Comparison of ENCODE assay signal across 17 cellular contexts in genomic region chr12:26767116-26767515, GRCh38.
A peak's percentile ranks its signal among the peaks of the same experiment; 100 is the strongest.
DNase-seq lines count a peak whose midpoint lies in the region; ATAC-seq and TF ChIP-seq lines count a peak whose summit lies in the region.
"Had no signal": no experiment of that assay in that cellular context is flagged by ENCODE, and none has a peak within 500 bp of the region (broad histone marks: within the 10 kb centered on the region; RNA-seq: fewer than 3 reads in every experiment).

No MANE protein-coding gene starts in this region.

- H3K27me3 Mint-ChIP-seq in natural killer cell (ENCODE audit: low read depth in 2 of 2): no peaks in the 10 kb centered on the region
- H3K27me3 Mint-ChIP-seq in natural killer cell treated with Interleukin-12 subunit alpha and Interleukin-12 subunit beta and Interleukin-15 and Interleukin-18, amount 100 ng/mL, for 72 hours: no peaks in the 10 kb centered on the region
- H3K27me3 Mint-ChIP-seq: effector memory CD8-positive, alpha-beta T cell had no signal

- peaks cover 4% of the 10 kb centered on the region for H3K36me3 Mint-ChIP-seq in natural killer cell
- peaks cover 8% of the 10 kb centered on the region for H3K36me3 Mint-ChIP-seq in natural killer cell treated with Interleukin-12 subunit alpha and Interleukin-12 subunit beta and Interleukin-15 and Interleukin-18, amount 100 ng/mL, for 72 hours

- TF ChIP-seq EP300 in stomach (IDR thresholded peaks at IDR 0.05): no peak

- peaks cover 1 to 2% of the 10 kb centered on the region in 2 donors for H3K9me3 Mint-ChIP-seq in natural killer cell
- H3K9me3 Mint-ChIP-seq in natural killer cell treated with Interleukin-12 subunit alpha and Interleukin-12 subunit beta and Interleukin-15 and Interleukin-18, amount 100 ng/mL, for 72 hours: no peaks in the 10 kb centered on the region

- intact Hi-C loops in natural killer cell (cut with micrococcal nuclease) (no loop called here), upper lobe of right lung (cut with DNase I) (no loop called here), stomach (cut with DNase I; ENCODE audit: low total_unique reads) (no loop called here), thyroid gland (cut with DNase I) (no loop called here)

- WGBS in stomach, 5 donors: 84 to 96% (median 91%) methylated on average over 1 of the region's 1 CpG
- WGBS in thyroid gland, 2 donors: 75 to 77% methylated on average over 1 of the region's 1 CpG

- TF ChIP-seq CTCF in natural killer cell (IDR thresholded peaks at IDR 0.05): no peak
- TF ChIP-seq CTCF in choroid plexus epithelial cell (conservative IDR thresholded peaks at IDR 0.05; ENCODE audit: low read depth, low read length): peak; percentile 15
- TF ChIP-seq CTCF in upper lobe of right lung (IDR thresholded peaks at IDR 0.05): no peak
- peak in 1 of 7 experiments; percentile 5 for TF ChIP-seq CTCF in stomach (IDR thresholded peaks at IDR 0.05)
- no peak for TF ChIP-seq CTCF in thyroid gland (IDR thresholded peaks at IDR 0.05)

- peaks cover under 1% of the 10 kb centered on the region for H3K9me3 ChIP-seq in upper lobe of right lung
- H3K9me3 ChIP-seq in stomach: peaks cover 0 to 9% (median 2%) of the 10 kb centered on the region in 4 donors
- no peaks in the 10 kb centered on the region for H3K9me3 ChIP-seq in thyroid gland

- peaks cover 31 to 36% of the 10 kb centered on the region in 2 donors for H3K4me1 Mint-ChIP-seq in natural killer cell
- H3K4me1 Mint-ChIP-seq in natural killer cell treated with Interleukin-12 subunit alpha and Interleukin-12 subunit beta and Interleukin-15 and Interleukin-18, amount 100 ng/mL, for 72 hours (ENCODE audit: low read depth in 2 of 2): peaks cover 22 to 23% of the 10 kb centered on the region in 2 donors

- DNase-seq in natural killer cell (no peak), choroid plexus epithelial cell (ENCODE audit: low read depth) (no peak), upper lobe of right lung (no peak), stomach (no peak), thyroid gland (no peak)
- DNase-seq in natural killer cell treated with Interleukin-12 subunit alpha and Interleukin-12 subunit beta and Interleukin-15 and Interleukin-18, amount 100 ng/mL, for 72 hours (ENCODE audit: low spot score): no peak
- DNase-seq: activated CD8-positive, alpha-beta memory T cell treated with anti-CD3 and anti-CD28 coated beads for 24 hours; effector memory CD8-positive, alpha-beta T cell; hypothalamus; midbrain; NCI-H1417; NCI-H345; nucleus accumbens; SHP77 had no signal

- peak overlapping the region; percentile 29 to 35 for H3K27ac Mint-ChIP-seq in natural killer cell
- H3K27ac Mint-ChIP-seq in natural killer cell treated with Interleukin-12 subunit alpha and Interleukin-12 subunit beta and Interleukin-15 and Interleukin-18, amount 100 ng/mL, for 72 hours: no peak overlapping the region
- H3K27ac Mint-ChIP-seq: effector memory CD8-positive, alpha-beta T cell had no signal

- H3K4me3 Mint-ChIP-seq in natural killer cell: no peak overlapping the region
- no peak overlapping the region for H3K4me3 Mint-ChIP-seq in natural killer cell treated with Interleukin-12 subunit alpha and Interleukin-12 subunit beta and Interleukin-15 and Interleukin-18, amount 100 ng/mL, for 72 hours
- H3K4me3 Mint-ChIP-seq: effector memory CD8-positive, alpha-beta T cell had no signal

- H3K4me1 ChIP-seq in upper lobe of right lung (peaks cover 6% of the 10 kb centered on the region), stomach (peaks cover 13 to 32% (median 18%) of the 10 kb centered on the region in 4 donors), thyroid gland (peaks cover 8 to 12% of the 10 kb centered on the region in 2 donors)

- no peaks in the 10 kb centered on the region for H3K36me3 ChIP-seq in upper lobe of right lung
- H3K36me3 ChIP-seq in stomach: no peaks in the 10 kb centered on the region
- no peaks in the 10 kb centered on the region for H3K36me3 ChIP-seq in thyroid gland

- H3K4me3 ChIP-seq in choroid plexus epithelial cell (ENCODE audit: low read depth, low read length) (no peak overlapping the region), upper lobe of right lung (no peak overlapping the region), stomach (no peak overlapping the region), thyroid gland (replicated peaks in 1 of 3) (no peak overlapping the region)

- TF ChIP-seq POLR2A in stomach (IDR thresholded peaks at IDR 0.05): no peak
- TF ChIP-seq POLR2A in thyroid gland (IDR thresholded peaks at IDR 0.05): no peak

- H3K27ac ChIP-seq in upper lobe of right lung: no peak overlapping the region
- no peak overlapping the region for H3K27ac ChIP-seq in stomach
- H3K27ac ChIP-seq in thyroid gland: no peak overlapping the region

- H3K27me3 ChIP-seq in upper lobe of right lung: no peaks in the 10 kb centered on the region
- no peaks in the 10 kb centered on the region for H3K27me3 ChIP-seq in stomach
- H3K27me3 ChIP-seq in thyroid gland: no peaks in the 10 kb centered on the region

- ATAC-seq in natural killer cell: no peak
- no peak for ATAC-seq in natural killer cell treated with Interleukin-12 subunit alpha and Interleukin-12 subunit beta and Interleukin-15 and Interleukin-18, amount 100 ng/mL, for 72 hours
- ATAC-seq in HG03354 (IDR thresholded peaks at IDR 0.05; ENCODE audit: poor library complexity, severe bottlenecking, unreplicated experiment): peak; percentile 46
- ATAC-seq in upper lobe of right lung: peak; percentile 35
- ATAC-seq in GM19023 (IDR thresholded peaks at IDR 0.05; ENCODE audit: unreplicated experiment): no peak
- ATAC-seq: effector memory CD8-positive, alpha-beta T cell; sciatic nerve had no signal

Comparison
In these comparisons a context has a peak if more than half of its experiments do, and no peak if none do; other contexts are left out.
1. H3K27ac Mint-ChIP-seq: peak in natural killer cell (2 of 2); none in natural killer cell treated with Interleukin-12 subunit alpha and Interleukin-12 subunit beta and Interleukin-15 and Interleukin-18, amount 100 ng/mL, for 72 hours (0 of 2).
2. ATAC-seq: peak in HG03354 (single experiment) and upper lobe of right lung (single experiment); none in natural killer cell (0 of 3), natural killer cell treated with Interleukin-12 subunit alpha and Interleukin-12 subunit beta and Interleukin-15 and Interleukin-18, amount 100 ng/mL, for 72 hours (0 of 2) and GM19023 (single experiment).